9 cellular contexts compared by ENCODE assay signal in the genomic region with DNA sequence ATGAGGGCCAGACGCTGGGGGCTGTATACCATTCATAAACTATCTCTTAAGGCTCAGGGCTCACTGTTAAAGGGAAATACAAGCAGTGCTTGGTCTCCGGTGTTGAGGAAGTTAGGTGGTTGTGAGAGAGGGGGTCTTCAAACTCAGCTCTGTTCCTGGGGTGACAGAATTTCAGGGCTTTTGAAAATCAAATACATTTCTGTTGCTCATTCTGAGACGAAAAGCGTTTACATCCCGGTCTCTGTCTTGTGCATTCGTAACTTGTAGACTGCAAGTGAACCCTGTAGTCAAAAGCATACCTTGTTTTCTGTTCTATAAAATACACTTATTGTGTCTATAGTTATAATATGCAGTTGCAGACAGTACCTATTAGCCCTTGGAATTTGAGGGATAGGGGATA. TPM values are rescaled to one million over a fixed set of nuclear protein-coding genes. Genes with fewer than 3 reads are reported as not detected.
DNase-seq lines count a peak whose midpoint lies in the region; ATAC-seq and TF ChIP-seq lines count a peak whose summit lies in the region.
"Had no signal": no experiment of that assay in that cellular context is flagged by ENCODE, and none has a peak within 500 bp of the region (broad histone marks: within the 10 kb centered on the region; RNA-seq: fewer than 3 reads in every experiment).

No MANE protein-coding gene starts in this region.

- H4K8ac ChIP-seq in IMR-90 (ENCODE audit: low read depth in 2 of 2, low read length in 2 of 2) = no peak overlapping the region

- peak overlapping the region; percentile 20; the same call in 1 of the 2 replicates for H3K23ac ChIP-seq in IMR-90 (ENCODE audit: low read depth, low read length)

- no peak overlapping the region for H2AK9ac ChIP-seq in IMR-90 (replicated peaks; ENCODE audit: low read depth, low read length, poor library complexity)

- BruUV-seq in IMR-90 (replicated peaks; lab: Mats Ljungman, UMichigan) (no TSS peak), mammary epithelial cell (replicated peaks; lab: Mats Ljungman, UMichigan) (no TSS peak)

- H2BK5ac ChIP-seq in IMR-90 (ENCODE audit: low read depth, low read length, poor library complexity, severe bottlenecking) = no peak overlapping the region

- WGBS in IMR-90 (ENCODE audit: extremely low coverage in 2 of 2, insufficient read length in 1 of 2), 2 experiments = no CpG with 5 or more reads among the region's 6 CpGs
- WGBS in mammary epithelial cell (ENCODE audit: low coverage, missing lambda C conversion rate) = 66% methylated on average over 6 of the region's 6 CpGs

- no peaks in the 10 kb centered on the region for H3K9me3 ChIP-seq in CD4-positive, CD25-positive, alpha-beta regulatory T cell (ENCODE audit: control insufficient read depth in 2 of 2, low read length in 2 of 2)
- H3K9me3 ChIP-seq in IMR-90 (ENCODE audit: control insufficient read depth, insufficient read depth, low read length) (no peaks in the 10 kb centered on the region), mammary epithelial cell (replicated peaks; ENCODE audit: insufficient read depth, low read length) (no peaks in the 10 kb centered on the region)
- no peaks in the 10 kb centered on the region for H3K9me3 ChIP-seq in naive thymus-derived CD4-positive, alpha-beta T cell (ENCODE audit: control insufficient read depth in 2 of 3, low read length in 3 of 3)

- peaks cover 8% of the 10 kb centered on the region; the same call in 1 of the 2 replicates for H3K9me1 ChIP-seq in IMR-90 (ENCODE audit: insufficient read depth, low read length)

- no peak for TF ChIP-seq RAD21 in IMR-90 (IDR thresholded peaks at IDR 0.05; ENCODE audit: low read length)

- no peak overlapping the region for H3K18ac ChIP-seq in IMR-90 (ENCODE audit: low read depth, low read length)

- H3K79me2 ChIP-seq in mammary epithelial cell (ENCODE audit: insufficient read depth, low read length) = peaks cover 71% of the 10 kb centered on the region

- no peak overlapping the region for H2AFZ ChIP-seq in IMR-90 (replicated peaks; ENCODE audit: low read length, poor library complexity)
- H2AFZ ChIP-seq in mammary epithelial cell (ENCODE audit: low read depth, low read length) = no peak overlapping the region

- H3K4me3 ChIP-seq in CD4-positive, CD25-positive, alpha-beta regulatory T cell (ENCODE audit: low read depth, low read length) = peak overlapping the region; percentile 88
- H3K4me3 ChIP-seq in IMR-90 (ENCODE audit: insufficient read depth, low read depth, low read length) (no peak overlapping the region), mammary epithelial cell (replicated peaks in 1 of 3; ENCODE audit: insufficient read depth in 1 of 3, low read depth in 2 of 3, low read length in 3 of 3) (peak overlapping the region; percentile 62 to 77 (median 75))
- peak overlapping the region; percentile 63 for H3K4me3 ChIP-seq in naive thymus-derived CD4-positive, alpha-beta T cell (ENCODE audit: low read length)

- H3K56ac ChIP-seq in IMR-90 (ENCODE audit: extremely low read depth, insufficient read depth, low read length) = no peak overlapping the region

- H4K91ac ChIP-seq in IMR-90 (ENCODE audit: insufficient read depth, low read depth, low read length) = no peak overlapping the region

- H3K36me3 Mint-ChIP-seq in CD4-positive, CD25-positive, alpha-beta regulatory T cell = no peaks in the 10 kb centered on the region
- peaks cover 0 to 4% (median 0%) of the 10 kb centered on the region in 5 donors for H3K36me3 Mint-ChIP-seq in naive thymus-derived CD4-positive, alpha-beta T cell

- H3K79me1 ChIP-seq in IMR-90 (ENCODE audit: low read depth in 1 of 2, low read length in 2 of 2) = peaks cover 0 to 19% of the 10 kb centered on the region in 2 experiments; a peak in 2 of 4 replicates

- DNase-seq in CD4-positive, CD25-positive, alpha-beta regulatory T cell = no peak
- DNase-seq in IMR-90 (no peak), mammary epithelial cell (no peak), AG08395 (ENCODE audit: low spot score) (no peak), NCI-H2227 (lab: John Stamatoyannopoulos, UW; ENCODE audit: unreplicated experiment) (no peak), inferior parietal cortex (ENCODE audit: extremely low spot score) (no peak)
- DNase-seq in naive thymus-derived CD4-positive, alpha-beta T cell = no peak
- DNase-seq: kidney had no signal

- TF ChIP-seq CTCF in IMR-90 (conservative IDR thresholded peaks at IDR 0.05; ENCODE audit: low read depth, low read length) (no peak), mammary epithelial cell (conservative IDR thresholded peaks at IDR 0.05 in 1 of 2, IDR thresholded peaks at IDR 0.05 in 1 of 2; ENCODE audit: extremely low read depth in 1 of 2, insufficient read depth in 1 of 2, low read depth in 1 of 2, low read length in 2 of 2) (no peak)

- H2BK120ac ChIP-seq in IMR-90 (ENCODE audit: low read depth, low read length) = no peak overlapping the region

- H3K4me3 Mint-ChIP-seq in CD4-positive, CD25-positive, alpha-beta regulatory T cell = peak overlapping the region; percentile 69 to 96 (median 92)
- peak overlapping the region; percentile 72 to 94 (median 86) for H3K4me3 Mint-ChIP-seq in naive thymus-derived CD4-positive, alpha-beta T cell

- intact Hi-C loops in IMR-90 (cut with micrococcal nuclease) = no loop called here
- intact Hi-C loops in mammary epithelial cell (cut with micrococcal nuclease) = loop anchor here (2.0 kb wide), 1 partner anchor 36 kb away; no protein-coding TSS in a partner anchor
- intact Hi-C loops in naive thymus-derived CD4-positive, alpha-beta T cell (cut with micrococcal nuclease) = loop anchor here (5.0 to 10.0 kb wide), 4 partner anchors 152 to 1050 kb away; partner anchors contain the start of genes CHD2 (in 2 of the 2), HDDC3 (in 1 of the 2), RCCD1 (in 1 of the 2) and UNC45A (in 1 of the 2)

- no peak for ATAC-seq in CD4-positive, CD25-positive, alpha-beta regulatory T cell (ENCODE audit: low read depth in 2 of 2)
- ATAC-seq in IMR-90 (ENCODE audit: low read depth) (no peak), HG02763 (IDR thresholded peaks at IDR 0.05; ENCODE audit: unreplicated experiment) (no peak)
- no peak for ATAC-seq in naive thymus-derived CD4-positive, alpha-beta T cell

- H3K36me3 ChIP-seq in CD4-positive, CD25-positive, alpha-beta regulatory T cell (ENCODE audit: control insufficient read depth, insufficient read depth, low read length) = no peaks in the 10 kb centered on the region
- H3K36me3 ChIP-seq in IMR-90 (ENCODE audit: control insufficient read depth, insufficient read depth, low read length) (no peaks in the 10 kb centered on the region), mammary epithelial cell (ENCODE audit: insufficient read depth, low read length) (no peaks in the 10 kb centered on the region)
- no peaks in the 10 kb centered on the region for H3K36me3 ChIP-seq in naive thymus-derived CD4-positive, alpha-beta T cell (ENCODE audit: control insufficient read depth in 2 of 3, insufficient read depth in 3 of 3, low read length in 3 of 3)

- no peak overlapping the region for H2BK20ac ChIP-seq in IMR-90 (ENCODE audit: low read depth, low read length)

- dilution Hi-C loops in IMR-90 (cut with HindIII; ENCODE audit: low sequenced_read_pairs, unreplicated experiment) = no loop called here
- dilution Hi-C loops in mammary epithelial cell (cut with HindIII; ENCODE audit: low sequenced_read_pairs) = loop anchor here (25.0 kb wide), 1 partner anchor 232 kb away; no protein-coding TSS in a partner anchor

- H3K27me3 Mint-ChIP-seq in CD4-positive, CD25-positive, alpha-beta regulatory T cell = no peaks in the 10 kb centered on the region
- H3K27me3 Mint-ChIP-seq in naive thymus-derived CD4-positive, alpha-beta T cell = no peaks in the 10 kb centered on the region

- POLR2A ChIA-PET in IMR-90 (lab: Charles Lee; ENCODE audit: unreplicated experiment) = no interaction called here
- POLR2A ChIA-PET in naive thymus-derived CD4-positive, alpha-beta T cell (lab: Charles Lee) = interaction anchor here (0.6 kb wide), 1 partner anchor 1109 kb away, joined by 3 read pairs; no protein-coding TSS in a partner anchor

- H4K20me1 ChIP-seq in IMR-90 (ENCODE audit: insufficient read depth, low read length) = no peaks in the 10 kb centered on the region; the same call in 1 of the 2 replicates
- H4K20me1 ChIP-seq in mammary epithelial cell (ENCODE audit: insufficient read depth, low read length) = no peaks in the 10 kb centered on the region

- H3K9me3 Mint-ChIP-seq in CD4-positive, CD25-positive, alpha-beta regulatory T cell = no peaks in the 10 kb centered on the region
- no peaks in the 10 kb centered on the region for H3K9me3 Mint-ChIP-seq in naive thymus-derived CD4-positive, alpha-beta T cell

- H3K9ac ChIP-seq in IMR-90 (ENCODE audit: low read depth, low read length) = no peak overlapping the region
- H3K9ac ChIP-seq in mammary epithelial cell (ENCODE audit: insufficient read depth, low read length) = peak overlapping the region; percentile 60

- H3K27me3 ChIP-seq in CD4-positive, CD25-positive, alpha-beta regulatory T cell (ENCODE audit: control insufficient read depth, insufficient read depth, low read length) = no peaks in the 10 kb centered on the region
- H3K27me3 ChIP-seq in IMR-90 (ENCODE audit: control insufficient read depth, insufficient read depth, low read length) = no peaks in the 10 kb centered on the region; the same call in 1 of the 2 replicates
- no peaks in the 10 kb centered on the region for H3K27me3 ChIP-seq in mammary epithelial cell (ENCODE audit: insufficient read depth, low read length)
- no peaks in the 10 kb centered on the region for H3K27me3 ChIP-seq in naive thymus-derived CD4-positive, alpha-beta T cell (ENCODE audit: control insufficient read depth in 2 of 2, insufficient read depth in 2 of 2, low read length in 2 of 2)

- H3K27ac ChIP-seq in CD4-positive, CD25-positive, alpha-beta regulatory T cell (ENCODE audit: insufficient read depth, low read length, poor library complexity, severe bottlenecking) = peak overlapping the region; percentile 82
- H3K27ac ChIP-seq in IMR-90 (ENCODE audit: insufficient read depth, low read length) = no peak overlapping the region
- no peak overlapping the region for H3K27ac ChIP-seq in mammary epithelial cell (ENCODE audit: insufficient read depth, low read depth, low read length)
- peak overlapping the region; percentile 76 for H3K27ac ChIP-seq in naive thymus-derived CD4-positive, alpha-beta T cell (ENCODE audit: low read depth, low read length)

- in situ Hi-C loops in IMR-90 (cut with MboI; ENCODE audit: low sequenced_read_pairs) = no loop called here
- in situ Hi-C loops in mammary epithelial cell (cut with MboI; ENCODE audit: low sequenced_read_pairs in 2 of 2) = loop anchor here in 1 of 2 donors (10.0 kb wide), 1 partner anchor 90 kb away; no protein-coding TSS in a partner anchor

- CTCF ChIA-PET in IMR-90 (lab: Yijun Ruan, JAX) (no interaction called here), mammary epithelial cell (lab: Charles Lee; ENCODE audit: low non-redundant PET) (interaction anchor here (1.0 to 1.8 kb wide), 2 partner anchors 86 kb away, joined by 3 to 25 read pairs; no protein-coding TSS in a partner anchor)
- CTCF ChIA-PET in naive thymus-derived CD4-positive, alpha-beta T cell (lab: Charles Lee) = interaction anchor here (1.3 kb wide), 1 partner anchor 87 kb away, joined by 6 read pairs; no protein-coding TSS in a partner anchor

- no peak overlapping the region for H2BK15ac ChIP-seq in IMR-90 (ENCODE audit: low read depth, low read length)

- no peak overlapping the region for H2AK5ac ChIP-seq in IMR-90 (ENCODE audit: low read depth, low read length)

- H4K5ac ChIP-seq in IMR-90 (ENCODE audit: low read depth, low read length) = no peak overlapping the region

- no peak overlapping the region for H3K14ac ChIP-seq in IMR-90 (replicated peaks; ENCODE audit: low read depth, low read length)

- peaks cover 84% of the 10 kb centered on the region for H3K4me1 ChIP-seq in CD4-positive, CD25-positive, alpha-beta regulatory T cell (ENCODE audit: control insufficient read depth, insufficient read depth, low read length, poor library complexity, severe bottlenecking)
- H3K4me1 ChIP-seq in IMR-90 (ENCODE audit: control insufficient read depth, insufficient read depth, low read length) = peaks cover 5% of the 10 kb centered on the region; the same call in 1 of the 2 replicates
- peaks cover 29% of the 10 kb centered on the region for H3K4me1 ChIP-seq in mammary epithelial cell (ENCODE audit: insufficient read depth, low read length)
- H3K4me1 ChIP-seq in naive thymus-derived CD4-positive, alpha-beta T cell (ENCODE audit: control insufficient read depth in 2 of 2, insufficient read depth in 2 of 2, low read length in 2 of 2) = peaks cover 63 to 71% of the 10 kb centered on the region in 2 donors

- peaks cover 12 to 81% (median 65%) of the 10 kb centered on the region in 4 donors for H3K4me1 Mint-ChIP-seq in CD4-positive, CD25-positive, alpha-beta regulatory T cell
- peaks cover 51 to 78% (median 70%) of the 10 kb centered on the region in 7 donors for H3K4me1 Mint-ChIP-seq in naive thymus-derived CD4-positive, alpha-beta T cell

- no peak overlapping the region for H3K4ac ChIP-seq in IMR-90 (ENCODE audit: low read depth, low read length)

- no peak for TF ChIP-seq POLR2A in IMR-90 (IDR thresholded peaks at IDR 0.05; ENCODE audit: low read depth, low read length)

- no peak overlapping the region; the same call in 1 of the 2 replicates for H3K4me2 ChIP-seq in IMR-90 (ENCODE audit: low read depth, low read length)
- peak overlapping the region; percentile 96 for H3K4me2 ChIP-seq in mammary epithelial cell (ENCODE audit: insufficient read depth, low read depth, low read length)

- H3K27ac Mint-ChIP-seq in CD4-positive, CD25-positive, alpha-beta regulatory T cell = peak overlapping the region; percentile 87 to 91 (median 91)
- peak overlapping the region; percentile 67 to 95 (median 91) for H3K27ac Mint-ChIP-seq in naive thymus-derived CD4-positive, alpha-beta T cell

RNA-seq across cellular contexts. Expression of gene SLCO3A1, which starts 1.7 kb away (rescaled TPM):
- 63.7 TPM for total RNA-seq in CD4-positive, CD25-positive, alpha-beta regulatory T cell
- polyA plus RNA-seq in CD4-positive, CD25-positive, alpha-beta regulatory T cell = 10 to 100 TPM; 20.1 to 42.9 (median 34.5) TPM
- total RNA-seq in IMR-90 (2012; rRNA removed) = 2.2 and 4.7 TPM in 2 replicates
- 8.1 and 11.2 TPM in 2 replicates for polyA plus RNA-seq in IMR-90 (2012; rRNA removed)
- 7.8 and 11.2 TPM in 2 replicates for polyA plus RNA-seq in IMR-90 (2012; cell fraction: cytosol; rRNA removed)
- 7.1 and 8.5 TPM in 2 replicates for polyA plus RNA-seq in IMR-90 (2012; cell fraction: nucleus; rRNA removed; ENCODE audit: low replicate concordance)
- total RNA-seq in mammary epithelial cell = 10 to 100 TPM in 1 of 2 donors, 1 to 10 TPM in 1; 9.5 to 41.8 TPM
- polyA plus RNA-seq in mammary epithelial cell = 44.6 TPM
- 88.8 TPM for polyA minus RNA-seq in mammary epithelial cell
- total RNA-seq in naive thymus-derived CD4-positive, alpha-beta T cell = 10 to 100 TPM; 16.9 to 69.1 (median 25.4) TPM
- polyA plus RNA-seq in naive thymus-derived CD4-positive, alpha-beta T cell = 10 to 100 TPM; 15.4 to 24.3 TPM

Comparison
In these comparisons a context has a peak if more than half of its experiments do, and no peak if none do; other contexts are left out.
1. H3K27ac ChIP-seq: peak in CD4-positive, CD25-positive, alpha-beta regulatory T cell (single experiment) and naive thymus-derived CD4-positive, alpha-beta T cell (single experiment); none in IMR-90 (single experiment) and mammary epithelial cell (single experiment).